Comparison of ENCODE assay signal across 12 cellular contexts in the genomic region with DNA sequence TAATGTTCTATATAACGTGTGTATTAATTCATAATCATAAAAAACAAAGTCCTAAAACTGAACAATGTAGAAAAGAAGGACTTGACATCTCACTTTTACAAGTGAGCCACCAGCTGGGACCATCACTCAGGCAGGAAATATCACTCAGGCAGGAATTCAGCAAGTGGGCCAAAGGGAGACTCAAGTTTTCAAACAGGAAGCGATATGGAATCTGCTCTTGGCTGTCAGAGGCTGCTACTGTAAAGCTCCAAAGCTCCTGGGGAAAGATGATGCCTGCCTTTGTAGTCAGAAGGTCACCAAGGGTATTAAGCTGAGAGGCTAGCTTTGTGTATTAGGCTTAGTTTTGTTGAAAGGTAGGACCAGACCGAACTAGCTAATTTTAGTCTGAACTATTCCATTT. TPM values are rescaled to one million over a fixed set of nuclear protein-coding genes. Genes with fewer than 3 reads are reported as not detected.
DNase-seq lines count a peak whose midpoint lies in the region; ATAC-seq and TF ChIP-seq lines count a peak whose summit lies in the region.
"Had no signal": no experiment of that assay in that cellular context is flagged by ENCODE, and none has a peak within 500 bp of the region (broad histone marks: within the 10 kb centered on the region; RNA-seq: fewer than 3 reads in every experiment).

No MANE protein-coding gene starts in this region.

- TF ChIP-seq CTCF in heart left ventricle (IDR thresholded peaks at IDR 0.05) = no peak
- TF ChIP-seq CTCF in astrocyte of the spinal cord (IDR thresholded peaks at IDR 0.05; ENCODE audit: low read depth, low read length) = no peak

- DNase-seq in heart left ventricle = peak in 1 of 5 donors; percentile 16
- DNase-seq in cardiac septum (ENCODE audit: low spot score) = no peak
- DNase-seq in astrocyte of the spinal cord (ENCODE audit: low read depth, low spot score) = peak; percentile 55
- DNase-seq in iris pigment epithelial cell (ENCODE audit: low read depth) = peak; percentile 84
- DNase-seq: cerebellar nuclear complex, esophagus squamous epithelium, NCI-H1092 treated with DMSO at 0.1 percent for 48 hours, NCI-H510A had no signal

- in situ Hi-C loops in astrocyte of the spinal cord (cut with HindIII; ENCODE audit: low sequenced_read_pairs) = no loop called here

- H3K4me1 ChIP-seq in heart left ventricle = peaks cover 0 to 13% (median 10%) of the 10 kb centered on the region in 12 donors

- intact Hi-C loops in heart left ventricle (cut with DNase I) = no loop called here
- intact Hi-C loops in cardiac septum (cut with DNase I) = no loop called here

- TF ChIP-seq POLR2A in heart left ventricle (IDR thresholded peaks at IDR 0.05) = no peak

- WGBS in heart left ventricle, 4 donors = 33 to 42% (median 38%) methylated on average over 3 of the region's 3 CpGs

- H3K27ac ChIP-seq in heart left ventricle = peak overlapping the region in 7 of 12 donors; percentile 26 to 50 (median 35)
- H3K27ac ChIP-seq: esophagus squamous epithelium had no signal

- H3K9me3 ChIP-seq in heart left ventricle = peaks cover 0 to 4% (median 0%) of the 10 kb centered on the region in 12 donors
- H3K9me3 ChIP-seq: esophagus squamous epithelium had no signal

- no peaks in the 10 kb centered on the region for H3K36me3 ChIP-seq in heart left ventricle
- H3K36me3 ChIP-seq: esophagus squamous epithelium had no signal

- H3K27me3 ChIP-seq in heart left ventricle = no peaks in the 10 kb centered on the region
- H3K27me3 ChIP-seq: esophagus squamous epithelium had no signal

- H3K4me3 ChIP-seq in heart left ventricle (no peak overlapping the region), astrocyte of the spinal cord (ENCODE audit: low read depth, low read length) (no peak overlapping the region)
- H3K4me3 ChIP-seq: esophagus squamous epithelium had no signal

- peak in 2 of 4 donors; percentile 44 to 62 for ATAC-seq in heart left ventricle
- ATAC-seq in HG03469 (IDR thresholded peaks at IDR 0.05; ENCODE audit: unreplicated experiment) = no peak
- no peak for ATAC-seq in GM18511 (IDR thresholded peaks at IDR 0.05; ENCODE audit: unreplicated experiment)
- ATAC-seq in GM19452 (IDR thresholded peaks at IDR 0.05; ENCODE audit: unreplicated experiment) = no peak
- ATAC-seq in HG03097 (IDR thresholded peaks at IDR 0.05; ENCODE audit: low FRiP score, unreplicated experiment) = no peak

RNA-seq across cellular contexts. Expression of a gene that starts 5.5 kb away (rescaled TPM):
- total RNA-seq in heart left ventricle (10 to 100 TPM; 18.4 to 33.7 (median 24.0) TPM), cardiac septum (30.6 TPM)
- 10 to 100 TPM in 1 of 2 donors, 1 to 10 TPM in 1; 3.8 to 10.7 TPM for polyA plus RNA-seq in heart left ventricle
